Comparison of ENCODE assay signal across 13 cellular contexts in genomic region chr20:3925899-3926638, GRCh38. TPM values are rescaled to one million over a fixed set of nuclear protein-coding genes. Genes with fewer than 3 reads are reported as not detected.
A peak's percentile ranks its signal among the peaks of the same experiment; 100 is the strongest.
DNase-seq lines count a peak whose midpoint lies in the region; ATAC-seq and TF ChIP-seq lines count a peak whose summit lies in the region.
"Had no signal": no experiment of that assay in that cellular context is flagged by ENCODE, and none has a peak within 500 bp of the region (broad histone marks: within the 10 kb centered on the region; RNA-seq: fewer than 3 reads in every experiment).

No MANE protein-coding gene starts in this region.

- no peak overlapping the region for H3K27ac ChIP-seq in mammary epithelial cell (ENCODE audit: insufficient read depth, low read depth, low read length)
- H3K27ac ChIP-seq in RWPE1, result peak overlapping the region; percentile 83
- peak overlapping the region; percentile 58 for H3K27ac ChIP-seq in endodermal cell (ENCODE audit: low read depth, low read length)
- peak overlapping the region in 1 of 2 donors; percentile 85 for H3K27ac ChIP-seq in left lung
- H3K27ac ChIP-seq: lower lobe of right lung had no signal

- peaks cover 67% of the 10 kb centered on the region for H3K36me3 Mint-ChIP-seq in MCF 10A (ENCODE audit: insufficient read depth, unreplicated experiment)
- peaks cover 29% of the 10 kb centered on the region for H3K36me3 Mint-ChIP-seq in endodermal cell (ENCODE audit: low read depth)
- peaks cover 10% of the 10 kb centered on the region for H3K36me3 Mint-ChIP-seq in type B pancreatic cell

- H3K9ac ChIP-seq in mammary epithelial cell (ENCODE audit: insufficient read depth, low read length) (no peak overlapping the region), endodermal cell (ENCODE audit: extremely low read depth, low read length, poor library complexity, severe bottlenecking) (no peak overlapping the region)

- POLR2A ChIA-PET in MCF 10A (lab: Yijun Ruan, JAX) (interaction anchor here (0.6 to 2.6 kb wide), 11 partner anchors 9 to 88 kb away, joined by 3 to 13 read pairs (median 4); no protein-coding TSS in a partner anchor), RWPE1 (lab: Yijun Ruan, JAX; ENCODE audit: low non-redundant PET) (interaction anchor here (0.6 kb wide), 1 partner anchor 34 kb away, joined by 3 read pairs; no protein-coding TSS in a partner anchor)

- no peaks in the 10 kb centered on the region for H3K9me3 ChIP-seq in mammary epithelial cell (replicated peaks; ENCODE audit: insufficient read depth, low read length)
- H3K9me3 ChIP-seq in endodermal cell (ENCODE audit: control insufficient read depth, low read length), result no peaks in the 10 kb centered on the region
- H3K9me3 ChIP-seq in left lung, result no peaks in the 10 kb centered on the region
- H3K9me3 ChIP-seq: lower lobe of right lung had no signal

- in situ Hi-C loops in mammary epithelial cell (cut with MboI; ENCODE audit: low sequenced_read_pairs in 2 of 2), result no loop called here

- DNase-seq in MCF 10A (ENCODE audit: unreplicated experiment) (no peak), mammary epithelial cell (no peak), RWPE1 (ENCODE audit: low spot score) (no peak), endodermal cell (no peak), type B pancreatic cell (ENCODE audit: extremely low spot score, unreplicated experiment) (no peak), left lung (no peak), Right ventricle myocardium superior (no peak)
- DNase-seq: activated B cell treated with CpG ODN at 0.5 μM for 24 hours; COR-L47; effector memory CD4-positive, alpha-beta T cell; lower lobe of right lung; RPMI8226 had no signal

- H3K4me1 ChIP-seq in mammary epithelial cell (ENCODE audit: insufficient read depth, low read length), result peaks cover 24% of the 10 kb centered on the region
- H3K4me1 ChIP-seq in endodermal cell (ENCODE audit: control insufficient read depth, insufficient read depth, low read length), result peaks cover 4% of the 10 kb centered on the region
- H3K4me1 ChIP-seq in left lung, result peaks cover 4 to 91% of the 10 kb centered on the region in 2 donors

- intact Hi-C loops in MCF 10A (cut with micrococcal nuclease), result loop anchor here (2.0 kb wide), 1 partner anchor 37 kb away; the partner anchor contains the start of gene PANK2
- intact Hi-C loops in mammary epithelial cell (cut with micrococcal nuclease), result no loop called here
- intact Hi-C loops in left lung (cut with DNase I), result no loop called here
- intact Hi-C loops in Right ventricle myocardium superior (cut with DNase I), result no loop called here

- CTCF ChIA-PET in MCF 10A (lab: Yijun Ruan, JAX) (interaction anchor here (0.6 to 1.3 kb wide), 3 partner anchors 17 to 159 kb away, joined by 3 to 5 read pairs (median 4); no protein-coding TSS in a partner anchor), mammary epithelial cell (lab: Charles Lee; ENCODE audit: low non-redundant PET) (no interaction called here), RWPE1 (lab: Yijun Ruan, JAX) (interaction anchor here (0.6 kb wide), 1 partner anchor 68 kb away, joined by 3 read pairs; no protein-coding TSS in a partner anchor)

- no peak for ATAC-seq in left lung
- ATAC-seq in HG02852 (IDR thresholded peaks at IDR 0.05; ENCODE audit: unreplicated experiment), result no peak
- no peak for ATAC-seq in Right ventricle myocardium superior (ENCODE audit: poor library complexity)

- no peak overlapping the region for H2AFZ ChIP-seq in mammary epithelial cell (ENCODE audit: low read depth, low read length)

- H3K4me1 Mint-ChIP-seq in MCF 10A (ENCODE audit: insufficient read depth, unreplicated experiment) (peaks cover 63% of the 10 kb centered on the region), endodermal cell (peaks cover 26% of the 10 kb centered on the region), type B pancreatic cell (ENCODE audit: unreplicated experiment) (peaks cover 30% of the 10 kb centered on the region)

- H3K79me2 ChIP-seq in mammary epithelial cell (ENCODE audit: insufficient read depth, low read length), result peaks cover 50% of the 10 kb centered on the region

- H3K36me3 ChIP-seq in mammary epithelial cell (ENCODE audit: insufficient read depth, low read length) (peaks cover 6% of the 10 kb centered on the region), endodermal cell (ENCODE audit: control insufficient read depth, insufficient read depth, low read length) (peaks cover 52% of the 10 kb centered on the region), left lung (peaks cover 0 to 45% of the 10 kb centered on the region in 2 donors)

- H3K27me3 ChIP-seq in mammary epithelial cell (ENCODE audit: insufficient read depth, low read length), result no peaks in the 10 kb centered on the region
- H3K27me3 ChIP-seq in endodermal cell (ENCODE audit: control insufficient read depth, insufficient read depth, low read length, poor library complexity, severe bottlenecking), result no peaks in the 10 kb centered on the region
- H3K27me3 ChIP-seq in left lung, result no peaks in the 10 kb centered on the region

- no peak overlapping the region for H3K4me2 ChIP-seq in mammary epithelial cell (ENCODE audit: insufficient read depth, low read depth, low read length)

- H4K20me1 ChIP-seq in mammary epithelial cell (ENCODE audit: insufficient read depth, low read length), result no peaks in the 10 kb centered on the region

- dilution Hi-C loops in mammary epithelial cell (cut with HindIII; ENCODE audit: low sequenced_read_pairs), result no loop called here

- TF ChIP-seq CTCF in MCF 10A (IDR thresholded peaks at IDR 0.05; ENCODE audit: unreplicated experiment) (no peak), mammary epithelial cell (conservative IDR thresholded peaks at IDR 0.05 in 1 of 2, IDR thresholded peaks at IDR 0.05 in 1 of 2; ENCODE audit: extremely low read depth in 1 of 2, insufficient read depth in 1 of 2, low read depth in 1 of 2, low read length in 2 of 2) (no peak), RWPE1 (conservative IDR thresholded peaks at IDR 0.05; ENCODE audit: low read depth) (no peak), endodermal cell (conservative IDR thresholded peaks at IDR 0.05) (no peak), type B pancreatic cell (conservative IDR thresholded peaks at IDR 0.05) (no peak), left lung (IDR thresholded peaks at IDR 0.05) (no peak)

- H3K27me3 Mint-ChIP-seq in MCF 10A (ENCODE audit: insufficient read depth, unreplicated experiment), result no peaks in the 10 kb centered on the region
- no peaks in the 10 kb centered on the region for H3K27me3 Mint-ChIP-seq in endodermal cell (ENCODE audit: insufficient read depth)
- H3K27me3 Mint-ChIP-seq in type B pancreatic cell, result no peaks in the 10 kb centered on the region
- H3K27me3 Mint-ChIP-seq: activated B cell treated with CpG ODN at 0.5 μM for 24 hours had no signal

- no peak overlapping the region for H3K4me3 ChIP-seq in mammary epithelial cell (replicated peaks in 1 of 3; ENCODE audit: insufficient read depth in 1 of 3, low read depth in 2 of 3, low read length in 3 of 3)
- H3K4me3 ChIP-seq in endodermal cell (ENCODE audit: low read length), result no peak overlapping the region
- H3K4me3 ChIP-seq in left lung, result no peak overlapping the region
- H3K4me3 ChIP-seq: lower lobe of right lung had no signal

- 72% methylated on average over 8 of the region's 9 CpGs for WGBS in mammary epithelial cell (ENCODE audit: low coverage, missing lambda C conversion rate)
- WGBS in endodermal cell (ENCODE audit: insufficient coverage in 1 of 2, insufficient read length in 1 of 2), 2 experiments, result 87 to 94% methylated on average over 7 to 9 of the region's 9 CpGs

- H3K27ac Mint-ChIP-seq in MCF 10A (ENCODE audit: low read depth, unreplicated experiment) (peak overlapping the region; percentile 40), endodermal cell (peak overlapping the region; percentile 74), type B pancreatic cell (peak overlapping the region; percentile 21)
- H3K27ac Mint-ChIP-seq: activated B cell treated with CpG ODN at 0.5 μM for 24 hours had no signal

- H3K4me3 Mint-ChIP-seq in MCF 10A (ENCODE audit: unreplicated experiment) (no peak overlapping the region), endodermal cell (no peak overlapping the region), type B pancreatic cell (no peak overlapping the region)
- H3K4me3 Mint-ChIP-seq: activated B cell treated with CpG ODN at 0.5 μM for 24 hours had no signal

- BruUV-seq in MCF 10A (replicated peaks; lab: Mats Ljungman, UMichigan), result no TSS peak
- no TSS peak for BruUV-seq in mammary epithelial cell (replicated peaks; lab: Mats Ljungman, UMichigan)

- H3K9me3 Mint-ChIP-seq in MCF 10A (ENCODE audit: unreplicated experiment) (no peaks in the 10 kb centered on the region), endodermal cell (no peaks in the 10 kb centered on the region), type B pancreatic cell (no peaks in the 10 kb centered on the region)
- H3K9me3 Mint-ChIP-seq: activated B cell treated with CpG ODN at 0.5 μM for 24 hours had no signal

RNA-seq across cellular contexts. Expression of gene PANK2, which starts 36.9 kb away (rescaled TPM):
- total RNA-seq in MCF 10A (2022) (29.2 and 32.8 TPM in 2 replicates), mammary epithelial cell (10 to 100 TPM; 41.0 to 45.0 TPM), endodermal cell (10 to 100 TPM; 57.6 to 66.5 TPM), type B pancreatic cell (ENCODE audit: low replicate concordance) (38.9 and 55.3 TPM in 2 replicates), left lung (10 to 100 TPM; 39.4 to 47.8 TPM), Right ventricle myocardium superior (15.9 TPM)
- 19.8 TPM for polyA plus RNA-seq in mammary epithelial cell
- polyA minus RNA-seq in mammary epithelial cell, result 46.3 TPM
- polyA plus RNA-seq in endodermal cell (2013, experiment 1 of 2), result 37.8 TPM
- polyA plus RNA-seq in endodermal cell (2013, experiment 2 of 2), result 35.1 TPM

Comparison
In these comparisons a context has a peak if more than half of its experiments do, and no peak if none do; other contexts are left out.
1. H3K27ac Mint-ChIP-seq: peak in every context shown above with its lines; median percentile 74 in endodermal cell; 40 in MCF 10A; 21 in type B pancreatic cell.